ENCODE assay signal across 9 cellular contexts in genomic region chr3:97658670-97659285, GRCh38.
DNase-seq lines count a peak whose midpoint lies in the region; ATAC-seq and TF ChIP-seq lines count a peak whose summit lies in the region.
"Had no signal": no experiment of that assay in that cellular context is flagged by ENCODE, and none has a peak within 500 bp of the region (broad histone marks: within the 10 kb centered on the region; RNA-seq: fewer than 3 reads in every experiment).

No MANE protein-coding gene starts in this region.

- H3K27me3 ChIP-seq in tibial nerve: no peaks in the 10 kb centered on the region

- no peaks in the 10 kb centered on the region for H3K4me1 ChIP-seq in tibial nerve

- TF ChIP-seq POLR2A in tibial nerve (IDR thresholded peaks at IDR 0.05): no peak

- no peaks in the 10 kb centered on the region for H3K9me3 ChIP-seq in tibial nerve

- H3K27ac Mint-ChIP-seq in stimulated activated naive CD8-positive, alpha-beta T cell treated with anti-CD3 and anti-CD28 coated beads, Interleukin-15, amount 100 ng/mL, for 72 hours: no peak overlapping the region
- no peak overlapping the region for H3K27ac Mint-ChIP-seq in natural killer cell
- H3K27ac Mint-ChIP-seq: T-helper 1 cell treated with Interleukin-12 subunit alpha and Interleukin-12 subunit beta and Interleukin-4 antibody, amounts not matched to agents 30 μg/mL and 1 μg/mL, for 36 hours had no signal

- H3K27me3 Mint-ChIP-seq in stimulated activated naive CD8-positive, alpha-beta T cell treated with anti-CD3 and anti-CD28 coated beads, Interleukin-15, amount 100 ng/mL, for 72 hours: no peaks in the 10 kb centered on the region
- no peaks in the 10 kb centered on the region for H3K27me3 Mint-ChIP-seq in natural killer cell (ENCODE audit: low read depth in 2 of 2)

- no peaks in the 10 kb centered on the region for H3K9me3 Mint-ChIP-seq in stimulated activated naive CD8-positive, alpha-beta T cell treated with anti-CD3 and anti-CD28 coated beads, Interleukin-15, amount 100 ng/mL, for 72 hours
- no peaks in the 10 kb centered on the region for H3K9me3 Mint-ChIP-seq in natural killer cell
- H3K9me3 Mint-ChIP-seq: T-helper 1 cell treated with Interleukin-12 subunit alpha and Interleukin-12 subunit beta and Interleukin-4 antibody, amounts not matched to agents 30 μg/mL and 1 μg/mL, for 36 hours had no signal

- H3K4me1 Mint-ChIP-seq in stimulated activated naive CD8-positive, alpha-beta T cell treated with anti-CD3 and anti-CD28 coated beads, Interleukin-15, amount 100 ng/mL, for 72 hours: no peaks in the 10 kb centered on the region
- H3K4me1 Mint-ChIP-seq in natural killer cell: no peaks in the 10 kb centered on the region

- H3K4me3 ChIP-seq in tibial nerve: no peak overlapping the region

- WGBS in tibial nerve, 2 donors: 47 to 51% methylated on average over 3 of the region's 3 CpGs

- intact Hi-C loops in natural killer cell (cut with micrococcal nuclease): no loop called here

- no peak overlapping the region for H3K27ac ChIP-seq in tibial nerve

- DNase-seq in Kasumi-1 (lab: John Stamatoyannopoulos, UW) (peak; percentile 68 to 70), RPMI8226 (peak; percentile 51), fibroblast of peridontal ligament (ENCODE audit: extremely low read depth) (peak; percentile 4), tibial nerve (ENCODE audit: low spot score in 2 of 2) (no peak), natural killer cell (no peak)
- DNase-seq in stimulated activated naive CD8-positive, alpha-beta T cell treated with anti-CD3 and anti-CD28 coated beads, Interleukin-15, amount 100 ng/mL, for 72 hours: no peak

- no peaks in the 10 kb centered on the region for H3K36me3 Mint-ChIP-seq in natural killer cell

- TF ChIP-seq CTCF in GM12874 (IDR thresholded peaks at IDR 0.05; ENCODE audit: insufficient read depth, low read depth, low read length) (peak; percentile 57; the same call in 1 of the 2 replicates), tibial nerve (IDR thresholded peaks at IDR 0.05) (peak in 3 of 5 experiments; percentile 14 to 42 (median 28)), natural killer cell (IDR thresholded peaks at IDR 0.05) (no peak)

- H3K36me3 ChIP-seq in tibial nerve: no peaks in the 10 kb centered on the region

- no peak for ATAC-seq in stimulated activated naive CD8-positive, alpha-beta T cell treated with anti-CD3 and anti-CD28 coated beads, Interleukin-15, amount 100 ng/mL, for 72 hours
- ATAC-seq in natural killer cell: no peak
- no peak for ATAC-seq in HG03460 (IDR thresholded peaks at IDR 0.05; ENCODE audit: unreplicated experiment)

- H3K4me3 Mint-ChIP-seq in stimulated activated naive CD8-positive, alpha-beta T cell treated with anti-CD3 and anti-CD28 coated beads, Interleukin-15, amount 100 ng/mL, for 72 hours: no peak overlapping the region
- no peak overlapping the region for H3K4me3 Mint-ChIP-seq in natural killer cell
- H3K4me3 Mint-ChIP-seq: T-helper 1 cell treated with Interleukin-12 subunit alpha and Interleukin-12 subunit beta and Interleukin-4 antibody, amounts not matched to agents 30 μg/mL and 1 μg/mL, for 36 hours had no signal

- TF ChIP-seq EP300 in tibial nerve (IDR thresholded peaks at IDR 0.05): no peak

Comparison
In these comparisons a context has a peak if more than half of its experiments do, and no peak if none do; other contexts are left out.
1. DNase-seq: peak in Kasumi-1 (2 of 2), RPMI8226 (single experiment) and fibroblast of peridontal ligament (single experiment); none in tibial nerve (0 of 2), stimulated activated naive CD8-positive, alpha-beta T cell treated with anti-CD3 and anti-CD28 coated beads, Interleukin-15, amount 100 ng/mL, for 72 hours (0 of 2) and natural killer cell (single experiment).